25 cellular contexts compared by ENCODE assay signal in genomic region chr4:29243054-29243453, GRCh38.
DNase-seq lines count a peak whose midpoint lies in the region; ATAC-seq, FAIRE-seq and TF ChIP-seq lines count a peak whose summit lies in the region.
"Had no signal": no experiment of that assay in that cellular context is flagged by ENCODE, and none has a peak within 500 bp of the region (broad histone marks: within the 10 kb centered on the region; RNA-seq: fewer than 3 reads in every experiment).

No MANE protein-coding gene starts in this region.

- no peaks in the 10 kb centered on the region for H3K79me2 ChIP-seq in HepG2 (ENCODE audit: insufficient read depth, low read length)
- H3K79me2 ChIP-seq in SU-DHL-6 (ENCODE audit: insufficient read depth, low read length): no peaks in the 10 kb centered on the region

- ATAC-seq in HepG2: no peak
- ATAC-seq in right lobe of liver: no peak
- no peak for ATAC-seq in GM18858 (IDR thresholded peaks at IDR 0.05; ENCODE audit: unreplicated experiment)
- ATAC-seq: GM12878 had no signal

- DNase-seq in HepG2 (ENCODE audit: low spot score): no peak
- no peak for DNase-seq in right lobe of liver
- no peak for DNase-seq in nucleus accumbens (lab: John Stamatoyannopoulos, UW)
- DNase-seq: ACHN; BE2C; C1 segment of cervical spinal cord; CD4-positive, alpha-beta memory T cell; CD4-positive, CD25-positive, alpha-beta regulatory T cell; CD8-positive, alpha-beta memory T cell; COR-L47; DMS 273 treated with DMSO at 0.1 percent for 48 hours; DMS153; DMS53; DMS79; DND-41; EL; GDM1 had no signal

- no peak for TF ChIP-seq EP300 in HepG2 (IDR thresholded peaks at IDR 0.05; ENCODE audit: low read depth in 2 of 2, low read length in 2 of 2)
- TF ChIP-seq EP300 in HepG2 (CRISPR knock-in tag; IDR thresholded peaks at IDR 0.05; ENCODE audit: borderline replicate concordance): no peak

- POLR2A ChIA-PET in HepG2 (lab: Yijun Ruan, JAX): no interaction called here

- H3K9me2 ChIP-seq in SU-DHL-6 (replicated peaks; ENCODE audit: insufficient read depth, low read length): no peaks in the 10 kb centered on the region

- no peak for TF ChIP-seq CTCF in HepG2 (CRISPR knock-in tag; IDR thresholded peaks at IDR 0.05)
- TF ChIP-seq CTCF in right lobe of liver (IDR thresholded peaks at IDR 0.05): no peak
- no peak for TF ChIP-seq CTCF in SU-DHL-6 (IDR thresholded peaks at IDR 0.05; ENCODE audit: insufficient read depth, low read length, poor library complexity, severe bottlenecking)

- no TSS peak for BruUV-seq in HepG2 (replicated peaks; lab: Mats Ljungman, UMichigan)

- H3K4me1 ChIP-seq in HepG2 (ENCODE audit: insufficient read depth, low read length) (no peaks in the 10 kb centered on the region), right lobe of liver (no peaks in the 10 kb centered on the region)
- H3K4me1 ChIP-seq: BE2C, BLaER1 had no signal

- no peak overlapping the region for H2AFZ ChIP-seq in HepG2 (ENCODE audit: low read length)
- peak overlapping the region; percentile 69 for H2AFZ ChIP-seq in SU-DHL-6 (ENCODE audit: low read depth, low read length, severe bottlenecking)

- no peaks in the 10 kb centered on the region for H4K20me1 ChIP-seq in HepG2 (ENCODE audit: insufficient read depth, low read length)
- no peaks in the 10 kb centered on the region for H4K20me1 ChIP-seq in SU-DHL-6 (ENCODE audit: low read depth, low read length)
- H4K20me1 ChIP-seq: BLaER1 had no signal

- H3K4me3 ChIP-seq in HepG2 (replicated peaks in 1 of 3; ENCODE audit: insufficient read depth in 1 of 3, low read depth in 2 of 3, low read length in 3 of 3) (no peak overlapping the region), right lobe of liver (no peak overlapping the region), SU-DHL-6 (ENCODE audit: insufficient read depth, low read length, poor library complexity, severe bottlenecking) (no peak overlapping the region)
- H3K4me3 ChIP-seq: BLaER1, GM12878 had no signal

- no peak for TF ChIP-seq RAD21 in HepG2 (CRISPR knock-in tag; IDR thresholded peaks at IDR 0.05)

- no peaks in the 10 kb centered on the region for H3K27me3 ChIP-seq in HepG2 (ENCODE audit: control insufficient read depth in 1 of 2, insufficient read depth in 2 of 2, low read length in 2 of 2)
- peaks cover 0 to 5% of the 10 kb centered on the region in 2 donors for H3K27me3 ChIP-seq in right lobe of liver
- H3K27me3 ChIP-seq in SU-DHL-6 (ENCODE audit: low read length): no peaks in the 10 kb centered on the region
- H3K27me3 ChIP-seq: BE2C, BLaER1 had no signal

- H3K27ac ChIP-seq in HepG2 (ENCODE audit: extremely low read length, insufficient read depth, low read length) (no peak overlapping the region), right lobe of liver (no peak overlapping the region), SU-DHL-6 (ENCODE audit: low read depth, low read length) (no peak overlapping the region)
- H3K27ac ChIP-seq: 22Rv1, BLaER1 had no signal

- TF ChIP-seq POLR2A in HepG2 (IDR thresholded peaks at IDR 0.05; ENCODE audit: insufficient read depth in 1 of 2, low read depth in 2 of 2, low read length in 2 of 2) (no peak), right lobe of liver (IDR thresholded peaks at IDR 0.05) (no peak)

- H3K9ac ChIP-seq in HepG2 (ENCODE audit: insufficient read depth, low read depth, low read length) (no peak overlapping the region), SU-DHL-6 (ENCODE audit: low read length) (no peak overlapping the region)
- H3K9ac ChIP-seq: BLaER1 had no signal

- H3K36me3 ChIP-seq in HepG2 (replicated peaks in 1 of 2; ENCODE audit: control insufficient read depth in 1 of 2, insufficient read depth in 2 of 2, low read length in 2 of 2) (no peaks in the 10 kb centered on the region), right lobe of liver (no peaks in the 10 kb centered on the region), SU-DHL-6 (ENCODE audit: low read length) (no peaks in the 10 kb centered on the region)
- H3K36me3 ChIP-seq: BE2C, BLaER1 had no signal

- intact Hi-C loops in HepG2 (cut with micrococcal nuclease; ENCODE audit: unreplicated experiment) (no loop called here), right lobe of liver (cut with DNase I) (no loop called here)

- H3K9me3 ChIP-seq in HepG2 (ENCODE audit: low read length) (peaks cover 43% of the 10 kb centered on the region), right lobe of liver (no peaks in the 10 kb centered on the region), SU-DHL-6 (ENCODE audit: insufficient read depth, low read length) (no peaks in the 10 kb centered on the region)
- H3K9me3 ChIP-seq: BE2C, BLaER1 had no signal

- CTCF ChIA-PET in HepG2 (lab: Yijun Ruan, JAX; ENCODE audit: low intra/inter-chr PET ratio, low total read pairs): no interaction called here

- WGBS in HepG2 (ENCODE audit: low lambda C conversion rate): 0% methylated on average over 1 of the region's 1 CpG
- WGBS in right lobe of liver (ENCODE audit: insufficient coverage, low coverage, low lambda C conversion rate, missing lambda C conversion rate): 54% methylated on average over 1 of the region's 1 CpG

- in situ Hi-C loops in HepG2 (cut with HindIII; ENCODE audit: extremely low pct_ligation_motif_present, low pct_unique_long_range_greater_than_20kb): no loop called here

- no peaks in the 10 kb centered on the region for H3F3A ChIP-seq in SU-DHL-6 (ENCODE audit: insufficient read depth)

- no peak overlapping the region for H3K4me2 ChIP-seq in HepG2 (ENCODE audit: low read depth, low read length)
- H3K4me2 ChIP-seq in SU-DHL-6 (ENCODE audit: low read depth, low read length, poor library complexity, severe bottlenecking): no peak overlapping the region
- H3K4me2 ChIP-seq: BLaER1 had no signal

- FAIRE-seq in HepG2 (lab: Jason Lieb, UNC): no peak
- FAIRE-seq: GM12878, GM12892, GM18507, GM19239 had no signal

TF ChIP-seq in HepG2, 621 proteins besides CTCF, POLR2A, EP300 and RAD21:
- TF ChIP-seq MAFF (IDR thresholded peaks at IDR 0.05; ENCODE audit: low read depth, low read length) (peak; percentile 69), PATZ1 (CRISPR knock-in tag; IDR thresholded peaks at IDR 0.05) (no peak), SMAD1 (CRISPR knock-in tag; IDR thresholded peaks at IDR 0.05; ENCODE audit: borderline replicate concordance, low read depth) (no peak), REXO4 (CRISPR knock-in tag; IDR thresholded peaks at IDR 0.05; ENCODE audit: borderline replicate concordance) (no peak), MAFK (conservative IDR thresholded peaks at IDR 0.05 in 1 of 2, IDR thresholded peaks at IDR 0.05 in 1 of 2; ENCODE audit: low read length in 2 of 2) (peak; percentile 49 to 75; a peak in 3 of 4 replicates)
TF ChIP-seq in HepG2: peak in this region for 2.
